9 cellular contexts compared by ENCODE assay signal in the genomic region with DNA sequence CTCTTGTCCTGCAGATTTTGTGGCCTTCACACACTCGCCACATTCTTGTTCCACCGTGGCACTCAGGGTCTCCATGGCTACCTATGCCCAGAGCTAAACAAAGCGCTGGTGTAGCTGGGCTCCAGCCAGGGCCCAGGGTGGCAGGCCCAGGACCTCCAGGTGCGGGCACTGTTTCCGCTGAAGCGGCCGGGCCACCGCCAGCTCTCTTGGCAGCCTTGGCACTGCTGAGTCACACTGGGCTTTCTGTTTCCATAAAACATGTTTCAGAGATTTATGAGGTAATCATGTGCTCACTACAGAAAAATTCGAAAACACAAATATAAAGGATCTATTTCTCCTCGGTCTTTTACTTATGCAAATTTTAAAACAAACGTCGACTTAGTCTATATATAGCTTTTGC. TPM values are rescaled to one million over a fixed set of nuclear protein-coding genes. Genes with fewer than 3 reads are reported as not detected.
DNase-seq lines count a peak whose midpoint lies in the region; ATAC-seq and TF ChIP-seq lines count a peak whose summit lies in the region.
"Had no signal": no experiment of that assay in that cellular context is flagged by ENCODE, and none has a peak within 500 bp of the region (broad histone marks: within the 10 kb centered on the region; RNA-seq: fewer than 3 reads in every experiment).

No MANE protein-coding gene starts in this region.

- H3K27ac Mint-ChIP-seq in activated T-helper 17 cell treated with anti-CD3 and anti-CD28 coated beads, Interleukin-2, amount 50 U/mL, for 72 hours, result no peak overlapping the region
- no peak overlapping the region for H3K27ac Mint-ChIP-seq in T-helper 2 cell treated with Interferon-gamma antibody and Interleukin-4, amounts not matched to agents 5 μg/mL and 100 μg/mL, for 36 hours

- H3K9me3 ChIP-seq in AG04450 (ENCODE audit: control insufficient read depth, insufficient read depth, low read length), result no peaks in the 10 kb centered on the region; the same call in 1 of the 2 replicates

- H3K4me3 Mint-ChIP-seq in activated T-helper 17 cell treated with anti-CD3 and anti-CD28 coated beads, Interleukin-2, amount 50 U/mL, for 72 hours, result no peak overlapping the region
- no peak overlapping the region for H3K4me3 Mint-ChIP-seq in T-helper 2 cell treated with Interferon-gamma antibody and Interleukin-4, amounts not matched to agents 5 μg/mL and 100 μg/mL, for 36 hours

- peak; percentile 41 for DNase-seq in AG04450 (ENCODE audit: low read depth, low spot score)
- DNase-seq in HCEC 1CT, result peak; percentile 69
- DNase-seq in inferior parietal cortex (ENCODE audit: extremely low spot score), result peak; percentile 35
- DNase-seq in T-helper 2 cell treated with Interferon-gamma antibody and Interleukin-4, amounts not matched to agents 5 μg/mL and 100 μg/mL, for 36 hours (ENCODE audit: low spot score), result no peak
- no peak for DNase-seq in NCI-H2227 treated with DMSO at 0.1 percent for 48 hours (lab: John Stamatoyannopoulos, UW)
- no peak for DNase-seq in NCI-H1436 treated with DMSO at 0.1 percent for 48 hours (lab: John Stamatoyannopoulos, UW)

- H3K4me1 Mint-ChIP-seq in activated T-helper 17 cell treated with anti-CD3 and anti-CD28 coated beads, Interleukin-2, amount 50 U/mL, for 72 hours, result peaks cover 6% of the 10 kb centered on the region
- H3K4me1 Mint-ChIP-seq in T-helper 2 cell treated with Interferon-gamma antibody and Interleukin-4, amounts not matched to agents 5 μg/mL and 100 μg/mL, for 36 hours (ENCODE audit: low read depth), result no peaks in the 10 kb centered on the region

- TF ChIP-seq CTCF in AG04450 (IDR thresholded peaks at IDR 0.05; ENCODE audit: low read depth, low read length), result no peak

- no peaks in the 10 kb centered on the region for H3K9me3 Mint-ChIP-seq in activated T-helper 17 cell treated with anti-CD3 and anti-CD28 coated beads, Interleukin-2, amount 50 U/mL, for 72 hours
- H3K9me3 Mint-ChIP-seq in T-helper 2 cell treated with Interferon-gamma antibody and Interleukin-4, amounts not matched to agents 5 μg/mL and 100 μg/mL, for 36 hours, result no peaks in the 10 kb centered on the region

- POLR2A ChIA-PET in AG04450 (lab: Yijun Ruan, JAX), result no interaction called here

- no peak overlapping the region for H3K4me3 ChIP-seq in AG04450 (ENCODE audit: low read depth, low read length)
- H3K4me3 ChIP-seq: K562 had no signal

- H3K36me3 Mint-ChIP-seq in activated T-helper 17 cell treated with anti-CD3 and anti-CD28 coated beads, Interleukin-2, amount 50 U/mL, for 72 hours (ENCODE audit: low read depth), result no peaks in the 10 kb centered on the region
- no peaks in the 10 kb centered on the region for H3K36me3 Mint-ChIP-seq in T-helper 2 cell treated with Interferon-gamma antibody and Interleukin-4, amounts not matched to agents 5 μg/mL and 100 μg/mL, for 36 hours (ENCODE audit: low read depth)

- H3K27me3 Mint-ChIP-seq in activated T-helper 17 cell treated with anti-CD3 and anti-CD28 coated beads, Interleukin-2, amount 50 U/mL, for 72 hours, result peaks cover 34% of the 10 kb centered on the region
- H3K27me3 Mint-ChIP-seq in T-helper 2 cell treated with Interferon-gamma antibody and Interleukin-4, amounts not matched to agents 5 μg/mL and 100 μg/mL, for 36 hours (ENCODE audit: low read depth), result peaks cover 60% of the 10 kb centered on the region

- peak; percentile 58 for ATAC-seq in activated T-helper 17 cell treated with anti-CD3 and anti-CD28 coated beads, Interleukin-2, amount 50 U/mL, for 72 hours (replicated peaks)
- ATAC-seq in GM19351 (IDR thresholded peaks at IDR 0.05; ENCODE audit: unreplicated experiment), result no peak
- ATAC-seq: K562 had no signal

- CTCF ChIA-PET in AG04450 (lab: Charles Lee), result interaction anchor here (0.6 to 4.7 kb wide), 5 partner anchors 59 to 115 kb away, joined by 3 to 44 read pairs (median 4); no protein-coding TSS in a partner anchor

- no peaks in the 10 kb centered on the region for H3K27me3 ChIP-seq in AG04450 (ENCODE audit: control insufficient read depth, insufficient read depth, low read length)

- H3K27ac ChIP-seq in AG04450 (ENCODE audit: low read depth, low read length), result peak overlapping the region; percentile 52

RNA-seq across cellular contexts. Expression of gene AOC1, which starts 51.3 kb away (rescaled TPM):
- polyA plus RNA-seq in AG04450 (2011; rRNA removed), result not detected in 2 replicates
- not detected in 2 replicates for polyA minus RNA-seq in AG04450 (2011; rRNA and poly(A)+ RNA removed)
- total RNA-seq in activated T-helper 17 cell treated with anti-CD3 and anti-CD28 coated beads, Interleukin-2, amount 50 U/mL, for 72 hours, result not detected
- total RNA-seq: K562 had no signal
- polyA plus RNA-seq: K562 had no signal

Comparison
In these comparisons a context has a peak if more than half of its experiments do, and no peak if none do; other contexts are left out.
1. DNase-seq: peak in AG04450 (single experiment), HCEC 1CT (single experiment) and inferior parietal cortex (single experiment); none in T-helper 2 cell treated with Interferon-gamma antibody and Interleukin-4, amounts not matched to agents 5 μg/mL and 100 μg/mL, for 36 hours (single experiment), NCI-H2227 treated with DMSO at 0.1 percent for 48 hours (single experiment) and NCI-H1436 treated with DMSO at 0.1 percent for 48 hours (single experiment).